ENCODE assay signal across 8 cellular contexts in genomic region chr7:128831178-128831993, GRCh38. TPM values are rescaled to one million over a fixed set of nuclear protein-coding genes. Genes with fewer than 3 reads are reported as not detected.
A peak's percentile ranks its signal among the peaks of the same experiment; 100 is the strongest.
DNase-seq lines count a peak whose midpoint lies in the region; FAIRE-seq and TF ChIP-seq lines count a peak whose summit lies in the region.

No MANE protein-coding gene starts in this region.

- no peak for FAIRE-seq in astrocyte (lab: Jason Lieb, UNC)
- FAIRE-seq in frontal cortex (lab: Jason Lieb, UNC) = no peak

- H3K27me3 ChIP-seq in astrocyte (ENCODE audit: insufficient read depth, low read length) (no peaks in the 10 kb centered on the region), testis (no peaks in the 10 kb centered on the region)

- H3K4me3 Mint-ChIP-seq in astrocyte (ENCODE audit: unreplicated experiment) = peak overlapping the region; percentile 95

- CTCF ChIA-PET in AG04449 (lab: Yijun Ruan, JAX) = interaction anchor here (0.8 to 2.0 kb wide), 6 partner anchors 9 to 90 kb away, joined by 3 to 9 read pairs (median 3); no protein-coding TSS in a partner anchor

- H3K27ac Mint-ChIP-seq in astrocyte (ENCODE audit: unreplicated experiment) = peak overlapping the region; percentile 81

- no peak for DNase-seq in AG04449 (ENCODE audit: low read depth, low spot score)
- DNase-seq in HT1080 (ENCODE audit: low read depth) = peak; percentile 57
- peak; percentile 74 for DNase-seq in astrocyte (ENCODE audit: low read depth)
- DNase-seq in kidney glomerular epithelial cell (lab: John Stamatoyannopoulos, UW) = peak; percentile 16
- DNase-seq in testis = no peak
- DNase-seq in superior temporal gyrus (ENCODE audit: extremely low spot score) = no peak
- no peak for DNase-seq in stimulated activated CD8-positive, alpha-beta memory T cell treated with anti-CD3 and anti-CD28 coated beads, Interleukin-4, amount 100 ng/mL, for 48 hours
- no peak for DNase-seq in frontal cortex (ENCODE audit: low spot score in 2 of 2)

- H3K4me2 ChIP-seq in astrocyte (ENCODE audit: low read length) = peak overlapping the region; percentile 99

- H3K4me3 ChIP-seq in AG04449 (ENCODE audit: low read depth, low read length) = peak overlapping the region; percentile 95
- peak overlapping the region; percentile 93 for H3K4me3 ChIP-seq in astrocyte (ENCODE audit: insufficient read depth, low read depth, low read length)
- peak overlapping the region; percentile 47 to 59 for H3K4me3 ChIP-seq in testis

- TF ChIP-seq CTCF in AG04449 (IDR thresholded peaks at IDR 0.05; ENCODE audit: insufficient read depth, low read length, missing control alignments) = no peak
- TF ChIP-seq CTCF in astrocyte (IDR thresholded peaks at IDR 0.05; ENCODE audit: insufficient read depth, low read depth, low read length) = no peak
- no peak for TF ChIP-seq CTCF in testis (IDR thresholded peaks at IDR 0.05)

- H2AFZ ChIP-seq in astrocyte (ENCODE audit: low read depth, low read length) = peak overlapping the region; percentile 46

- H3K36me3 ChIP-seq in astrocyte (ENCODE audit: insufficient read depth, low read length) (peaks cover 9% of the 10 kb centered on the region), testis (ENCODE audit: low read depth, missing control alignments) (no peaks in the 10 kb centered on the region)

- POLR2A ChIA-PET in AG04449 (lab: Yijun Ruan, JAX) = interaction anchor here (0.7 to 4.0 kb wide), 9 partner anchors 19 to 91 kb away, joined by 3 to 39 read pairs (median 5); partner anchors contain the start of genes ATP6V1F, CALU and CCDC136

- peaks cover 68% of the 10 kb centered on the region for H3K4me1 ChIP-seq in astrocyte (ENCODE audit: insufficient read depth, low read length)
- peaks cover 29% of the 10 kb centered on the region for H3K4me1 ChIP-seq in testis

- peaks cover 58% of the 10 kb centered on the region for H3K79me2 ChIP-seq in astrocyte (ENCODE audit: insufficient read depth, low read length)

- peaks cover 40% of the 10 kb centered on the region for H3K4me1 Mint-ChIP-seq in astrocyte (ENCODE audit: low read depth, unreplicated experiment)

- H3K9me3 ChIP-seq in astrocyte (ENCODE audit: insufficient read depth, low read depth, low read length) (no peaks in the 10 kb centered on the region), testis (no peaks in the 10 kb centered on the region)

- H3K27me3 Mint-ChIP-seq in astrocyte (ENCODE audit: low read depth, unreplicated experiment) = no peaks in the 10 kb centered on the region

- WGBS in testis, 2 donors = 12 to 20% methylated on average over 5 to 33 of the region's 33 CpGs

- H3K27ac ChIP-seq in astrocyte (ENCODE audit: low read depth, low read length) = peak overlapping the region; percentile 90
- H3K27ac ChIP-seq in testis = peak overlapping the region; percentile 39 to 61

- H3K9me3 Mint-ChIP-seq in astrocyte (ENCODE audit: unreplicated experiment) = no peaks in the 10 kb centered on the region

- H3K9ac ChIP-seq in astrocyte (ENCODE audit: low read length) = peak overlapping the region; percentile 93

- peaks cover 9% of the 10 kb centered on the region for H3K36me3 Mint-ChIP-seq in astrocyte (ENCODE audit: low read depth, unreplicated experiment)

- H4K20me1 ChIP-seq in astrocyte (ENCODE audit: insufficient read depth, low read length) = peaks cover 51% of the 10 kb centered on the region

- intact Hi-C loops in testis (cut with DNase I; ENCODE audit: low total_unique reads) = no loop called here

- no peak for TF ChIP-seq POLR2A in testis (IDR thresholded peaks at IDR 0.05)

RNA-seq across cellular contexts. Expression of gene FLNC, which starts 1.2 kb away (rescaled TPM):
- 38.2 and 38.6 TPM in 2 replicates for total RNA-seq in HT1080 (2014; rRNA removed; shearing (Covaris generic))
- polyA plus RNA-seq in HT1080 (2015; cell fraction: cytosol; rRNA removed) = 6.4 and 6.6 TPM in 2 replicates
- polyA plus RNA-seq in HT1080 (2015; cell fraction: nucleus; rRNA removed) = 59.0 and 60.8 TPM in 2 replicates
- total RNA-seq in astrocyte = 308 and 364 TPM in 2 replicates
- total RNA-seq in testis = 10 to 100 TPM in 1 of 2 donors, 1 to 10 TPM in 1; 8.8 to 14.4 TPM
- polyA plus RNA-seq in testis (ENCODE audit: insufficient read depth, low read depth, low replicate concordance) = 21.4 TPM
- 2.4 TPM for total RNA-seq in frontal cortex

RNA-seq across cellular contexts. Expression of gene ATP6V1F, which starts 31.3 kb away (rescaled TPM):
- 114 and 126 TPM in 2 replicates for total RNA-seq in HT1080 (2014; rRNA removed; shearing (Covaris generic))
- 102 and 111 TPM in 2 replicates for polyA plus RNA-seq in HT1080 (2015; cell fraction: cytosol; rRNA removed)
- 28.0 and 33.8 TPM in 2 replicates for polyA plus RNA-seq in HT1080 (2015; cell fraction: nucleus; rRNA removed)
- total RNA-seq in astrocyte (193 TPM in 2 replicates), testis (100 to 1,000 TPM; 133 to 166 TPM), frontal cortex (74.6 TPM)
- polyA plus RNA-seq in testis (ENCODE audit: insufficient read depth, low read depth, low replicate concordance) = 414 TPM

RNA-seq across cellular contexts. Expression of gene CCDC136, which starts 39.6 kb away (rescaled TPM):
- 5.7 and 7.6 TPM in 2 replicates for total RNA-seq in HT1080 (2014; rRNA removed; shearing (Covaris generic))
- polyA plus RNA-seq in HT1080 (2015; cell fraction: cytosol; rRNA removed) = 3.1 and 4.7 TPM in 2 replicates
- polyA plus RNA-seq in HT1080 (2015; cell fraction: nucleus; rRNA removed) = 28.4 and 31.0 TPM in 2 replicates
- total RNA-seq in astrocyte = 14.4 and 14.9 TPM in 2 replicates
- 100 to 1,000 TPM; 265 to 553 TPM for total RNA-seq in testis
- polyA plus RNA-seq in testis (ENCODE audit: insufficient read depth, low read depth, low replicate concordance) = 564 TPM
- total RNA-seq in frontal cortex = 38.3 TPM

RNA-seq across cellular contexts. Expression of gene OPN1SW, which starts 55.8 kb away (rescaled TPM):
- not detected in 2 replicates for total RNA-seq in HT1080 (2014; rRNA removed; shearing (Covaris generic))
- polyA plus RNA-seq in HT1080 (2015; cell fraction: cytosol; rRNA removed) = not detected in 2 replicates
- polyA plus RNA-seq in HT1080 (2015; cell fraction: nucleus; rRNA removed) = not detected in 2 replicates
- total RNA-seq in astrocyte = not detected in 2 replicates
- not detected for total RNA-seq in testis
- polyA plus RNA-seq in testis (ENCODE audit: insufficient read depth, low read depth, low replicate concordance) = not detected
- total RNA-seq in frontal cortex = not detected

Comparison
In these comparisons a context has a peak if more than half of its experiments do, and no peak if none do; other contexts are left out.
1. DNase-seq: peak in HT1080 (single experiment), astrocyte (single experiment) and kidney glomerular epithelial cell (single experiment); none in AG04449 (single experiment), testis (single experiment), superior temporal gyrus (single experiment), stimulated activated CD8-positive, alpha-beta memory T cell treated with anti-CD3 and anti-CD28 coated beads, Interleukin-4, amount 100 ng/mL, for 48 hours (single experiment) and frontal cortex (0 of 2).
2. Peak in every context shown above with its lines, with median percentiles within 50 percentile points of each other: H3K4me3 ChIP-seq.